In the genomic region with DNA sequence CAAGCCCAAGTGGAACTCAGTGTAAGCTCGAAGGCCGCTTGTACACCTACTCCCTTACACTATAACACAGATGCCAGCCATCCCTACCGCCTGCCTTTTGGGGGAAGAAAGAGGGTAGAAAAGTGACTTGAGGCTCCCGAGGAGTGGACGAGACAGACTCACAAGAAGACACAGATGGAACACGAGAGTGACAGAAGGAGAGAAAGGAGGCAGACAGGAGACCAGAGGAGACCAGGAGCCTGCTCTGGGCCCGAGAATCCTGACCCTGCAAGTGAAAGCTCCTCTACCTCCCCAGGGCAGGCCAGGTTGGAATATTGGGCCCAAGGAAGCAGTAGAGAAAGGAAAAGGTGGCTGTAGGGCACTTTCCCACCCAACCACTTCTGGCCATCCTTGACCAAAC, we compare ENCODE assay signal across 21 cellular contexts. TPM values are rescaled to one million over a fixed set of nuclear protein-coding genes. Genes with fewer than 3 reads are reported as not detected.
DNase-seq lines count a peak whose midpoint lies in the region; ATAC-seq and TF ChIP-seq lines count a peak whose summit lies in the region.
"Had no signal": no experiment of that assay in that cellular context is flagged by ENCODE, and none has a peak within 500 bp of the region (broad histone marks: within the 10 kb centered on the region; RNA-seq: fewer than 3 reads in every experiment).

No MANE protein-coding gene starts in this region.

- no peak overlapping the region for H3K4me3 ChIP-seq in right atrium auricular region
- H3K4me3 ChIP-seq in neuronal stem cell (ENCODE audit: low read length in 2 of 2): no peak overlapping the region
- no peak overlapping the region for H3K4me3 ChIP-seq in PC-3 (ENCODE audit: low read length)
- H3K4me3 ChIP-seq: cardiac muscle cell, GM12878, skin epidermis had no signal

- no peaks in the 10 kb centered on the region for H3K27me3 Mint-ChIP-seq in activated CD4-positive, alpha-beta memory T cell treated with anti-CD3 and anti-CD28 coated beads, Interleukin-2, amount 10 ng/mL, durations not matched to agents 7 days and 5 days
- H3K27me3 Mint-ChIP-seq: activated B cell treated with CpG ODN at 0.5 μM for 24 hours; CD4-positive, CD25-positive, alpha-beta regulatory T cell had no signal

- H3K27ac ChIP-seq in right atrium auricular region: no peak overlapping the region
- H3K27ac ChIP-seq in neuronal stem cell (replicated peaks; ENCODE audit: low read length): no peak overlapping the region
- H3K27ac ChIP-seq in PC-3 (ENCODE audit: low read length): no peak overlapping the region
- H3K27ac ChIP-seq: cardiac muscle cell had no signal

- intact Hi-C loops in Right ventricle myocardium inferior (cut with DNase I) (no loop called here), PC-3 (cut with micrococcal nuclease) (no loop called here)

- H3K9me2 ChIP-seq in PC-3 (replicated peaks; ENCODE audit: low read length): no peaks in the 10 kb centered on the region

- DNase-seq in right atrium auricular region (ENCODE audit: low spot score) (peak; percentile 54), Right ventricle myocardium inferior (ENCODE audit: missing footprints) (no peak), neuronal stem cell (ENCODE audit: low spot score) (no peak), PC-3 (no peak), NCI-H524 (lab: John Stamatoyannopoulos, UW) (no peak)
- DNase-seq in activated CD4-positive, alpha-beta memory T cell treated with anti-CD3 and anti-CD28 coated beads, Interleukin-2, amount 10 ng/mL, durations not matched to agents 7 days and 5 days: peak; percentile 9
- DNase-seq: activated B cell treated with CpG ODN at 0.5 μM for 24 hours; activated CD8-positive, alpha-beta T cell treated with anti-CD3 and anti-CD28 coated beads, Interleukin-2, amount 10 ng/mL, durations not matched to agents 7 days and 5 days; activated T-cell treated with anti-CD3 and anti-CD28 coated beads, Interleukin-2, amount 50 U/mL, for 72 hours; CD4-positive, CD25-positive, alpha-beta regulatory T cell; dermis blood vessel endothelial cell; NCI-H1092; NCI-H2227 treated with DMSO at 0.1 percent for 48 hours; T-helper 9 cell had no signal

- H3K4ac ChIP-seq in neuronal stem cell (ENCODE audit: low read length): no peak overlapping the region

- TF ChIP-seq CTCF in right atrium auricular region (IDR thresholded peaks at IDR 0.05) (no peak), PC-3 (conservative IDR thresholded peaks at IDR 0.05; ENCODE audit: low read depth, low read length) (no peak)

- no peaks in the 10 kb centered on the region for H4K20me1 ChIP-seq in PC-3 (ENCODE audit: low read length)

- H3K27me3 ChIP-seq in right atrium auricular region (no peaks in the 10 kb centered on the region), neuronal stem cell (ENCODE audit: control insufficient read depth in 3 of 3, insufficient read depth in 3 of 3, low read depth in 1 of 3, low read length in 3 of 3) (peaks cover 0 to 19% (median 0%) of the 10 kb centered on the region in 3 experiments), PC-3 (ENCODE audit: low read length) (no peaks in the 10 kb centered on the region)
- H3K27me3 ChIP-seq: cardiac muscle cell had no signal

- no peak overlapping the region for H3K4me3 Mint-ChIP-seq in activated CD4-positive, alpha-beta memory T cell treated with anti-CD3 and anti-CD28 coated beads, Interleukin-2, amount 10 ng/mL, durations not matched to agents 7 days and 5 days
- H3K4me3 Mint-ChIP-seq: activated B cell treated with CpG ODN at 0.5 μM for 24 hours; activated CD8-positive, alpha-beta T cell treated with anti-CD3 and anti-CD28 coated beads, Interleukin-2, amount 10 ng/mL, durations not matched to agents 7 days and 5 days; activated naive CD4-positive, alpha-beta T cell treated with anti-CD3 and anti-CD28 coated beads, Interleukin-2, amount 10 ng/mL, durations not matched to agents 7 days and 5 days; activated T-cell treated with anti-CD3 and anti-CD28 coated beads, Interleukin-2, amount 50 U/mL, for 72 hours; CD4-positive, CD25-positive, alpha-beta regulatory T cell had no signal

- BruUV-seq in PC-3 (replicated peaks; lab: Mats Ljungman, UMichigan): no TSS peak

- H3K14ac ChIP-seq in neuronal stem cell (ENCODE audit: low read length): no peak overlapping the region

- peak overlapping the region; percentile 65 for H2BK15ac ChIP-seq in neuronal stem cell (ENCODE audit: low read length)

- CTCF ChIA-PET in activated CD4-positive, alpha-beta memory T cell treated with anti-CD3 and anti-CD28 coated beads, Interleukin-2, amount 10 ng/mL, durations not matched to agents 7 days and 5 days (lab: Charles Lee): no interaction called here
- CTCF ChIA-PET in PC-3 (lab: Charles Lee): no interaction called here

- H3K36me3 ChIP-seq in right atrium auricular region (no peaks in the 10 kb centered on the region), neuronal stem cell (replicated peaks in 1 of 2; ENCODE audit: control insufficient read depth in 2 of 2, insufficient read depth in 2 of 2, low read length in 2 of 2) (no peaks in the 10 kb centered on the region), PC-3 (ENCODE audit: low read depth, low read length) (no peaks in the 10 kb centered on the region)
- H3K36me3 ChIP-seq: cardiac muscle cell had no signal

- no CpG with 5 or more reads among the region's 7 CpGs for WGBS in neuronal stem cell (ENCODE audit: extremely low coverage in 2 of 2, insufficient read length in 2 of 2, insufficient replicate concordance in 1 of 2), 2 donors

- H3K36me3 Mint-ChIP-seq in activated CD4-positive, alpha-beta memory T cell treated with anti-CD3 and anti-CD28 coated beads, Interleukin-2, amount 10 ng/mL, durations not matched to agents 7 days and 5 days (ENCODE audit: low read depth): no peaks in the 10 kb centered on the region
- H3K36me3 Mint-ChIP-seq: activated naive CD4-positive, alpha-beta T cell treated with anti-CD3 and anti-CD28 coated beads, Interleukin-2, amount 10 ng/mL, durations not matched to agents 7 days and 5 days; CD4-positive, CD25-positive, alpha-beta regulatory T cell had no signal

- H3K4me1 Mint-ChIP-seq in activated CD4-positive, alpha-beta memory T cell treated with anti-CD3 and anti-CD28 coated beads, Interleukin-2, amount 10 ng/mL, durations not matched to agents 7 days and 5 days: no peaks in the 10 kb centered on the region
- H3K4me1 Mint-ChIP-seq: activated B cell treated with CpG ODN at 0.5 μM for 24 hours; activated naive CD4-positive, alpha-beta T cell treated with anti-CD3 and anti-CD28 coated beads, Interleukin-2, amount 10 ng/mL, durations not matched to agents 7 days and 5 days; CD4-positive, CD25-positive, alpha-beta regulatory T cell had no signal

- H3K79me2 ChIP-seq in PC-3 (ENCODE audit: low read length): no peaks in the 10 kb centered on the region

- ATAC-seq in Right ventricle myocardium inferior: no peak
- ATAC-seq in PC-3: no peak
- ATAC-seq in GM21825 (IDR thresholded peaks at IDR 0.05; ENCODE audit: unreplicated experiment): no peak
- ATAC-seq: activated CD8-positive, alpha-beta T cell treated with anti-CD3 and anti-CD28 coated beads, Interleukin-2, amount 10 ng/mL, durations not matched to agents 7 days and 5 days; activated T-cell treated with anti-CD3 and anti-CD28 coated beads, Interleukin-2, amount 50 U/mL, for 72 hours; GM12878 had no signal

- H3K9me3 ChIP-seq in right atrium auricular region: no peaks in the 10 kb centered on the region
- no peaks in the 10 kb centered on the region for H3K9me3 ChIP-seq in neuronal stem cell (replicated peaks in 1 of 2; ENCODE audit: control insufficient read depth in 2 of 2, insufficient read depth in 1 of 2, low read depth in 1 of 2, low read length in 2 of 2)
- no peaks in the 10 kb centered on the region for H3K9me3 ChIP-seq in PC-3 (ENCODE audit: low read length)

- POLR2A ChIA-PET in activated CD4-positive, alpha-beta memory T cell treated with anti-CD3 and anti-CD28 coated beads, Interleukin-2, amount 10 ng/mL, durations not matched to agents 7 days and 5 days (lab: Charles Lee): no interaction called here
- POLR2A ChIA-PET in PC-3 (lab: Charles Lee; ENCODE audit: unreplicated experiment): no interaction called here

- H4K8ac ChIP-seq in neuronal stem cell (ENCODE audit: low read depth, low read length): no peak overlapping the region

- no peak overlapping the region for H3K4me2 ChIP-seq in neuronal stem cell (ENCODE audit: insufficient read depth, low read length, poor library complexity, severe bottlenecking)
- no peak overlapping the region for H3K4me2 ChIP-seq in PC-3 (ENCODE audit: low read length)

- H3K4me1 ChIP-seq in right atrium auricular region (peaks cover 0 to 63% of the 10 kb centered on the region in 2 donors), neuronal stem cell (ENCODE audit: control insufficient read depth in 2 of 2, insufficient read depth in 1 of 2, low read depth in 1 of 2, low read length in 2 of 2) (peaks cover 7 to 22% of the 10 kb centered on the region in 2 donors), PC-3 (ENCODE audit: insufficient read depth, low read length) (no peaks in the 10 kb centered on the region)

- no peaks in the 10 kb centered on the region for H3K9me3 Mint-ChIP-seq in activated CD4-positive, alpha-beta memory T cell treated with anti-CD3 and anti-CD28 coated beads, Interleukin-2, amount 10 ng/mL, durations not matched to agents 7 days and 5 days
- H3K9me3 Mint-ChIP-seq: activated B cell treated with CpG ODN at 0.5 μM for 24 hours; activated naive CD4-positive, alpha-beta T cell treated with anti-CD3 and anti-CD28 coated beads, Interleukin-2, amount 10 ng/mL, durations not matched to agents 7 days and 5 days; activated T-cell treated with anti-CD3 and anti-CD28 coated beads, Interleukin-2, amount 50 U/mL, for 72 hours; CD4-positive, CD25-positive, alpha-beta regulatory T cell had no signal

- H2AFZ ChIP-seq in neuronal stem cell (ENCODE audit: low read length) (no peak overlapping the region), PC-3 (ENCODE audit: low read length) (no peak overlapping the region)

- H2BK5ac ChIP-seq in neuronal stem cell (ENCODE audit: low read length): peak overlapping the region; percentile 7

- H3K79me1 ChIP-seq in neuronal stem cell (ENCODE audit: low read depth, low read length): peaks cover under 1% of the 10 kb centered on the region

- H4K91ac ChIP-seq in neuronal stem cell (ENCODE audit: low read depth, low read length, poor library complexity): no peak overlapping the region

- no peak overlapping the region for H3K23ac ChIP-seq in neuronal stem cell (ENCODE audit: low read depth, low read length, poor library complexity)

- H2BK12ac ChIP-seq in neuronal stem cell (ENCODE audit: low read length): no peak overlapping the region

- no peak overlapping the region for H2BK120ac ChIP-seq in neuronal stem cell (ENCODE audit: low read depth, low read length)

- H3K9ac ChIP-seq in neuronal stem cell (ENCODE audit: low read depth, low read length, poor library complexity) (peak overlapping the region; percentile 38), PC-3 (ENCODE audit: low read length) (no peak overlapping the region)

- H3F3A ChIP-seq in PC-3 (ENCODE audit: low read length, unreplicated experiment): no peaks in the 10 kb centered on the region

- no peak overlapping the region for H3K27ac Mint-ChIP-seq in activated CD4-positive, alpha-beta memory T cell treated with anti-CD3 and anti-CD28 coated beads, Interleukin-2, amount 10 ng/mL, durations not matched to agents 7 days and 5 days
- H3K27ac Mint-ChIP-seq: activated B cell treated with CpG ODN at 0.5 μM for 24 hours; activated CD8-positive, alpha-beta T cell treated with anti-CD3 and anti-CD28 coated beads, Interleukin-2, amount 10 ng/mL, durations not matched to agents 7 days and 5 days; activated naive CD4-positive, alpha-beta T cell treated with anti-CD3 and anti-CD28 coated beads, Interleukin-2, amount 10 ng/mL, durations not matched to agents 7 days and 5 days; activated T-cell treated with anti-CD3 and anti-CD28 coated beads, Interleukin-2, amount 50 U/mL, for 72 hours; CD4-positive, CD25-positive, alpha-beta regulatory T cell had no signal

- peak overlapping the region; percentile 41 for H2AK5ac ChIP-seq in neuronal stem cell (ENCODE audit: low read depth, low read length)

- peak overlapping the region; percentile 66 for H3K18ac ChIP-seq in neuronal stem cell (ENCODE audit: low read length)

RNA-seq across cellular contexts. Expression of gene TNS1, which starts 23.4 kb away (rescaled TPM):
- total RNA-seq in right atrium auricular region (100 to 1,000 TPM; 393 to 720 TPM), Right ventricle myocardium inferior (705 TPM), PC-3 (2014; rRNA removed) (1.0 and 1.5 TPM in 2 replicates)
- 1 to 10 TPM; 3.2 to 3.4 TPM for total RNA-seq in activated CD4-positive, alpha-beta memory T cell treated with anti-CD3 and anti-CD28 coated beads, Interleukin-2, amount 10 ng/mL, durations not matched to agents 7 days and 5 days
- 1.1 TPM for polyA plus RNA-seq in neuronal stem cell (2013, experiment 1 of 2)
- polyA plus RNA-seq in neuronal stem cell (2013, experiment 2 of 2): 1.3 TPM
- polyA plus RNA-seq: CD4-positive, CD25-positive, alpha-beta regulatory T cell had no signal

RNA-seq across cellular contexts. Expression of gene RUFY4, which starts 42.8 kb away (rescaled TPM):
- total RNA-seq in right atrium auricular region (under 1 TPM in 1 of 2 donors, not detected in 1; 0.12 TPM), Right ventricle myocardium inferior (not detected), PC-3 (2014; rRNA removed) (not detected in 2 replicates)
- 1 to 10 TPM; 2.1 to 3.2 TPM for total RNA-seq in activated CD4-positive, alpha-beta memory T cell treated with anti-CD3 and anti-CD28 coated beads, Interleukin-2, amount 10 ng/mL, durations not matched to agents 7 days and 5 days
- polyA plus RNA-seq in neuronal stem cell (2013, experiment 1 of 2): not detected
- 0.08 TPM for polyA plus RNA-seq in neuronal stem cell (2013, experiment 2 of 2)
- total RNA-seq: cardiac muscle cell, Daoy, dermis blood vessel endothelial cell, endothelial cell of umbilical vein had no signal
- polyA plus RNA-seq: cardiac muscle cell, endothelial cell of umbilical vein had no signal

Comparison
In these comparisons a context has a peak if more than half of its experiments do, and no peak if none do; other contexts are left out.
1. DNase-seq: peak in right atrium auricular region (single experiment) and activated CD4-positive, alpha-beta memory T cell treated with anti-CD3 and anti-CD28 coated beads, Interleukin-2, amount 10 ng/mL, durations not matched to agents 7 days and 5 days (single experiment); none in Right ventricle myocardium inferior (single experiment), neuronal stem cell (single experiment), PC-3 (single experiment) and NCI-H524 (0 of 2).
2. RNA of gene TNS1, which starts 23.4 kb away (total RNA-seq): 393 to 720 TPM in right atrium auricular region and 705 TPM in Right ventricle myocardium inferior (single experiment); 3.2 to 3.4 TPM in activated CD4-positive, alpha-beta memory T cell treated with anti-CD3 and anti-CD28 coated beads, Interleukin-2, amount 10 ng/mL, durations not matched to agents 7 days and 5 days and 1.0 to 1.5 TPM in PC-3; every median in the first group is over 10 times any median in the second.